ENCODE assay signal across 14 cellular contexts in the genomic region with DNA sequence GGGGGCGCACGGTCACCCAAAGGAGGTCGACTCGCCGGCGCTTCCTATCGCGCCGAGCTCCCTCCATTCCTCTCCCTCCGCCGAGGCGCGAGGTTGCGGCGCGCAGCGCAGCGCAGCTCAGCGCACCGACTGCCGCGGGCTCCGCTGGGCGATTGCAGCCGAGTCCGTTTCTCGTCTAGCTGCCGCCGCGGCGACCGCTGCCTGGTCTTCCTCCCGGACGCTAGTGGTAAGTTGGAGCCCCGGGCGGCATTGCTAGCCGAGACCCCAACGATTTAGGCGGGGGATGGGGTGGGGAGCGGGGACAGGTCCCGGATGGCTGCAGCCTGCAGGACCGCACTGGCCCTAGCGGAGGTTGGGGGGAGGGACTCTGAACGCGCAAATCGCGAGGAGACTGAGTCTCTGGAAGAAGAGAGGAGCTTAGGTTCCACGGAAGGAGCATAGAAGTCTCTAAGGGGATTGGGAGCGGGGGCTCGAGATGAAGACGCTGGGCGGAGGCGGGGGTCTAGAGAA. TPM values are rescaled to one million over a fixed set of nuclear protein-coding genes. Genes with fewer than 3 reads are reported as not detected.
A peak's percentile ranks its signal among the peaks of the same experiment; 100 is the strongest.
DNase-seq lines count a peak whose midpoint lies in the region; TF ChIP-seq lines count a peak whose summit lies in the region.
"Had no signal": no experiment of that assay in that cellular context is flagged by ENCODE, and none has a peak within 500 bp of the region (broad histone marks: within the 10 kb centered on the region; RNA-seq: fewer than 3 reads in every experiment).

No MANE protein-coding gene starts in this region.

- H2AFZ ChIP-seq in neural progenitor cell (replicated peaks) (peak overlapping the region; percentile 74), Karpas-422 (ENCODE audit: low read length) (no peak overlapping the region)

- H3K9ac ChIP-seq in neural progenitor cell (no peak overlapping the region), Karpas-422 (ENCODE audit: low read length) (no peak overlapping the region)

- H3K4me1 ChIP-seq in neural progenitor cell, result peaks cover 17% of the 10 kb centered on the region
- no peaks in the 10 kb centered on the region for H3K4me1 ChIP-seq in Karpas-422 (ENCODE audit: low read length)
- H3K4me1 ChIP-seq: colonic mucosa had no signal

- DNase-seq in Ammon's horn (ENCODE audit: low spot score) (peak; percentile 1), MG63 (peak; percentile 13), glutamatergic neuron (peak; percentile 57), neural progenitor cell (ENCODE audit: low spot score) (peak; percentile 79), Karpas-422 (no peak), G401 (ENCODE audit: low spot score) (no peak), occipital lobe (lab: John Stamatoyannopoulos, UW) (no peak), SHP77 (lab: John Stamatoyannopoulos, UW) (no peak)
- DNase-seq: colonic mucosa, IMR-90, left cardiac atrium, NCI-H1417 treated with DMSO at 0.1 percent for 48 hours, RPMI8226 had no signal

- no peaks in the 10 kb centered on the region for H3K36me3 Mint-ChIP-seq in glutamatergic neuron (ENCODE audit: unreplicated experiment)
- H3K36me3 Mint-ChIP-seq in neural progenitor cell, result no peaks in the 10 kb centered on the region

- H3K4me3 Mint-ChIP-seq in glutamatergic neuron (ENCODE audit: unreplicated experiment), result peak overlapping the region; percentile 94
- peak overlapping the region; percentile 88 for H3K4me3 Mint-ChIP-seq in neural progenitor cell

- TF ChIP-seq CTCF in glutamatergic neuron (IDR thresholded peaks at IDR 0.05; ENCODE audit: partially characterized antibody, unreplicated experiment) (no peak), neural progenitor cell (IDR thresholded peaks at IDR 0.05) (peak; percentile 26)

- H4K20me1 ChIP-seq in neural progenitor cell (ENCODE audit: low read depth) (peaks cover 20% of the 10 kb centered on the region), Karpas-422 (ENCODE audit: insufficient read depth, low read depth, low read length) (no peaks in the 10 kb centered on the region)

- H3K4me2 ChIP-seq in neural progenitor cell (peak overlapping the region; percentile 95), Karpas-422 (ENCODE audit: low read depth, low read length, poor library complexity, severe bottlenecking) (no peak overlapping the region)

- H3K27ac Mint-ChIP-seq in glutamatergic neuron (ENCODE audit: unreplicated experiment) (no peak overlapping the region), neural progenitor cell (no peak overlapping the region)

- peaks cover 15% of the 10 kb centered on the region for H3K27me3 Mint-ChIP-seq in glutamatergic neuron (ENCODE audit: unreplicated experiment)
- peaks cover 52% of the 10 kb centered on the region for H3K27me3 Mint-ChIP-seq in neural progenitor cell (ENCODE audit: insufficient read depth, low read depth)

- H3F3A ChIP-seq in neural progenitor cell (ENCODE audit: low read depth), result peaks cover 18% of the 10 kb centered on the region

- in situ Hi-C loops in G401 (cut with HindIII; ENCODE audit: low sequenced_read_pairs), result no loop called here

- H3K27me3 ChIP-seq in MG63, result peaks cover 3% of the 10 kb centered on the region
- H3K27me3 ChIP-seq in neural progenitor cell, result peaks cover 98% of the 10 kb centered on the region
- H3K27me3 ChIP-seq in Karpas-422 (ENCODE audit: low read length), result no peaks in the 10 kb centered on the region

- H3K4me1 Mint-ChIP-seq in glutamatergic neuron (ENCODE audit: low read depth, unreplicated experiment) (peaks cover 2% of the 10 kb centered on the region), neural progenitor cell (peaks cover 30% of the 10 kb centered on the region)

- H3K36me3 ChIP-seq in MG63 (no peaks in the 10 kb centered on the region), neural progenitor cell (no peaks in the 10 kb centered on the region), Karpas-422 (ENCODE audit: insufficient read depth, low read length) (no peaks in the 10 kb centered on the region)
- H3K36me3 ChIP-seq: colonic mucosa had no signal

- no peak overlapping the region for H3K27ac ChIP-seq in neural progenitor cell
- no peak overlapping the region for H3K27ac ChIP-seq in Karpas-422 (ENCODE audit: low read length)
- H3K27ac ChIP-seq: colonic mucosa had no signal

- H3K4me3 ChIP-seq in MG63, result peak overlapping the region; percentile 28
- H3K4me3 ChIP-seq in neural progenitor cell, result peak overlapping the region; percentile 65
- H3K4me3 ChIP-seq in Karpas-422 (ENCODE audit: low read length), result no peak overlapping the region
- H3K4me3 ChIP-seq: colonic mucosa had no signal

- H3K9me3 Mint-ChIP-seq in glutamatergic neuron (ENCODE audit: unreplicated experiment), result no peaks in the 10 kb centered on the region
- no peaks in the 10 kb centered on the region for H3K9me3 Mint-ChIP-seq in neural progenitor cell

- H3K9me3 ChIP-seq in MG63, result no peaks in the 10 kb centered on the region
- H3K9me3 ChIP-seq in neural progenitor cell (ENCODE audit: low read depth), result no peaks in the 10 kb centered on the region
- H3K9me3 ChIP-seq in Karpas-422 (ENCODE audit: low read length), result no peaks in the 10 kb centered on the region; the same call in 1 of the 2 replicates
- H3K9me3 ChIP-seq: colonic mucosa had no signal

- no peaks in the 10 kb centered on the region for H3K9me2 ChIP-seq in Karpas-422 (replicated peaks; ENCODE audit: insufficient read depth, low read length)

- H3K79me2 ChIP-seq in neural progenitor cell (ENCODE audit: low read depth) (no peaks in the 10 kb centered on the region), Karpas-422 (ENCODE audit: low read length) (no peaks in the 10 kb centered on the region)

RNA-seq across cellular contexts. Expression of a gene that starts 0.6 kb away (rescaled TPM):
- not detected in 2 replicates for total RNA-seq in MG63 (2014; rRNA removed; shearing (Covaris generic); ENCODE audit: low replicate concordance)
- total RNA-seq in glutamatergic neuron (ENCODE audit: unreplicated experiment), result not detected
- 1.4 and 1.7 TPM in 2 replicates for total RNA-seq in neural progenitor cell (ENCODE audit: low replicate concordance)
- not detected in 2 replicates for total RNA-seq in Karpas-422 (2014; rRNA removed; shearing (Covaris generic); ENCODE audit: low replicate concordance)
- total RNA-seq in G401 (2014; rRNA removed; shearing (Covaris generic)), result not detected in 2 replicates
- total RNA-seq in occipital lobe, result 0.31 TPM
- total RNA-seq: activated naive CD4-positive, alpha-beta T cell treated with anti-CD3 and anti-CD28 coated beads, Interleukin-2, amount 50 U/mL, for 72 hours; colonic mucosa; IMR-90; left cardiac atrium had no signal

Comparison
In these comparisons a context has a peak if more than half of its experiments do, and no peak if none do; other contexts are left out.
1. DNase-seq: peak in Ammon's horn (single experiment), MG63 (single experiment), glutamatergic neuron (single experiment) and neural progenitor cell (single experiment); none in Karpas-422 (single experiment), G401 (single experiment), occipital lobe (single experiment) and SHP77 (0 of 2).